In the genomic region with DNA sequence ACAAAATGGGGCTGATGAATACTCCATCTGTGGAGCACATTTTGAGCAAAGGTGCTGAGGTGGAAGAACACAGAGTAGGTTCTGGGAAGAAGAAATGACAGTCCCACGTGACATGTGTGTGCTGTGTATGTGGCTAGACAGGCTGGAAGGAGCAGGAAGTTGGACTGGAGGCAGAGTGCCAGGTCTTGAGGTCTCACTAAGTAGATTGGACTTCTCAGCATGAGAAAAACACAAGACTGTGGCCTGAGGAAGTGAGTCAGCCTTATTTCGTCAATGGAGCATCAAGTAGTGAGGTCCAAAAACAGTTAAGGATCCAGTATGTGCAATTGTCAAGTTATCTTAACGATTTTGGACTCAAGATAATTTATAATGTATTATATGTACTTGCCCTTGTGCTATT, we compare ENCODE assay signal across 9 cellular contexts.
DNase-seq lines count a peak whose midpoint lies in the region; FAIRE-seq and TF ChIP-seq lines count a peak whose summit lies in the region.
"Had no signal": no experiment of that assay in that cellular context is flagged by ENCODE, and none has a peak within 500 bp of the region (broad histone marks: within the 10 kb centered on the region; RNA-seq: fewer than 3 reads in every experiment).

No MANE protein-coding gene starts in this region.

- TF ChIP-seq POLR2A in GM12891 (IDR thresholded peaks at IDR 0.05; ENCODE audit: low read depth, low read length) = no peak

- H3K4me1 ChIP-seq in small intestine (ENCODE audit: control insufficient read depth in 2 of 2, insufficient read depth in 1 of 2, low read depth in 1 of 2, low read length in 1 of 2) = no peaks in the 10 kb centered on the region

- no peaks in the 10 kb centered on the region for H3K36me3 ChIP-seq in small intestine (ENCODE audit: control insufficient read depth in 2 of 2, insufficient read depth in 2 of 2, low read length in 2 of 2)

- DNase-seq in COLO829 (ENCODE audit: low spot score) (peak; percentile 28), RCC 7860 (ENCODE audit: low spot score) (peak; percentile 82), fibroblast of mammary gland (ENCODE audit: low read depth) (peak; percentile 97), mucosa of gallbladder (ENCODE audit: low spot score) (peak; percentile 64), NCI-H2196 (lab: John Stamatoyannopoulos, UW; ENCODE audit: unreplicated experiment) (no peak), GM12891 (ENCODE audit: insufficient read length, low spot score) (no peak), cerebellum (ENCODE audit: low spot score) (no peak), small intestine (no peak)
- DNase-seq: DMS 273 treated with DMSO at 0.1 percent for 48 hours had no signal

- WGBS in small intestine, 3 donors = 33 to 56% (median 46%) methylated on average over 3 of the region's 3 CpGs

- no peaks in the 10 kb centered on the region for H3K9me3 ChIP-seq in small intestine (ENCODE audit: control insufficient read depth, low read depth)

- FAIRE-seq in RCC 7860 (lab: Jason Lieb, UNC) (peak; percentile 82), GM12891 (lab: Jason Lieb, UNC) (no peak), small intestine (lab: Jason Lieb, UNC) (no peak)

- no peaks in the 10 kb centered on the region for H3K27me3 ChIP-seq in small intestine (ENCODE audit: control insufficient read depth in 2 of 2, insufficient read depth in 2 of 2, low read length in 2 of 2)

- no peak overlapping the region for H3K27ac ChIP-seq in small intestine (ENCODE audit: low read depth in 1 of 2, low read length in 1 of 2)

- no peak for TF ChIP-seq CTCF in fibroblast of mammary gland (conservative IDR thresholded peaks at IDR 0.05; ENCODE audit: control insufficient read depth, insufficient read depth, low read depth, low read length)

- H3K4me3 ChIP-seq in fibroblast of mammary gland (ENCODE audit: control insufficient read depth, low read depth, low read length) (no peak overlapping the region), small intestine (ENCODE audit: low read depth in 1 of 2, low read length in 2 of 2) (no peak overlapping the region)

TF ChIP-seq in GM12891, 5 proteins besides CTCF, POLR2A, EP300 and RAD21:
- TF ChIP-seq TAF1 (IDR thresholded peaks at IDR 0.05; ENCODE audit: low read depth, low read length) = no peak
- TF ChIP-seq SPI1 (IDR thresholded peaks at IDR 0.05; ENCODE audit: low read depth, low read length) = no peak
- TF ChIP-seq PAX5 (IDR thresholded peaks at IDR 0.05; ENCODE audit: insufficient read depth, low read length, severe bottlenecking) = no peak
- TF ChIP-seq POU2F2 (IDR thresholded peaks at IDR 0.05; ENCODE audit: low read depth, low read length) = no peak
- no peak for TF ChIP-seq POLR2AphosphoS5 (IDR thresholded peaks at IDR 0.05; ENCODE audit: low read depth, low read length)

Comparison
In these comparisons a context has a peak if more than half of its experiments do, and no peak if none do; other contexts are left out.
1. DNase-seq: peak in COLO829 (single experiment), RCC 7860 (single experiment), fibroblast of mammary gland (single experiment) and mucosa of gallbladder (single experiment); none in NCI-H2196 (single experiment), GM12891 (single experiment), cerebellum (single experiment) and small intestine (single experiment).